Comparison of ENCODE assay signal across 13 cellular contexts in the genomic region with DNA sequence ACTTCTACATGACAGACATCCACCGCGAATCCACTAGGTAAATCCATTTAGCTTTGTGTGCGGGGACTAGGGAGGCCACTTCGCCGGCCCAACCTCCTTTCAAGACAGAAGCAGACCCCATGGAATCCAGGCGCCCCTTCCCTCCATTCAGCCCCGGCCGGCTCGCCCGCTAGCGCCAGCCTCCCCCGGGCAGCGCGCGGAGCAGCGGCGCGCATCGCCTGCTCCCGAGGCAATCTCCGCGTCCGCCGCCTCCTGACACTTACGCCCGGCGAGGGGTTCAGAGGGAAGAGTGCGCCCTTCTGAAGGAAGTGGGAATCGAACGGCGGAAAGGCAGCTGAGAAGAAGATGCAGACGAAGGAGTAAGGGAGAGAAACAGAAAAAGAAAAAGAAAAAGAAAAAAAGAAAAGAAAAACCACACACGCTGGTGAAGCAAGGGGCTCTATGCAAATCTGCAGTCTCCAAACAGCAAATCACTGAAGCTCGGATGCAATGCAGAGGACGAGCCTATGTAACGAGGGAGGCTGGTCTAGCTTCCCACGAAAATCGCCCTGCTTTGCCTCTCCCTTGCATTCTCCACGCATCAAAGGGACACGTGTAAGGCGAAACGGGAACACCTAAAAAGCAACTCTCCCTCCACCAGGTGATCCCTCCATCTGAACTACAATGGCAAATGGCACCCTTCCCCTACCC.
DNase-seq lines count a peak whose midpoint lies in the region; ATAC-seq and TF ChIP-seq lines count a peak whose summit lies in the region.
"Had no signal": no experiment of that assay in that cellular context is flagged by ENCODE, and none has a peak within 500 bp of the region (broad histone marks: within the 10 kb centered on the region; RNA-seq: fewer than 3 reads in every experiment).

No MANE protein-coding gene starts in this region.

- peaks cover 41% of the 10 kb centered on the region for H3K27me3 Mint-ChIP-seq in activated T-cell treated with anti-CD3 and anti-CD28 coated beads, Interleukin-2, amount 50 U/mL, for 72 hours (ENCODE audit: low read depth)

- H3K36me3 Mint-ChIP-seq in activated T-cell treated with anti-CD3 and anti-CD28 coated beads, Interleukin-2, amount 50 U/mL, for 72 hours (ENCODE audit: insufficient read depth in 2 of 2) = no peaks in the 10 kb centered on the region

- DNase-seq in NCI-H2081 (lab: John Stamatoyannopoulos, UW) (peak; percentile 50 to 65), NCI-H2081 treated with DMSO at 0.1 percent for 48 hours (lab: John Stamatoyannopoulos, UW) (no peak), skeletal muscle cell (ENCODE audit: low read depth) (no peak)
- no peak for DNase-seq in activated CD4-positive, CD25-positive, alpha-beta regulatory T cell treated with anti-CD3 and anti-CD28 coated beads, Interleukin-2, amount 50 U/mL, for 72 hours
- DNase-seq in activated T-cell treated with anti-CD3 and anti-CD28 coated beads, Interleukin-2, amount 50 U/mL, for 72 hours = no peak
- DNase-seq: 8988T; activated B cell treated with CpG ODN at 0.5 μM for 24 hours; activated naive CD4-positive, alpha-beta T cell treated with anti-CD3 and anti-CD28 coated beads for 36 hours; DMS153; left cardiac atrium had no signal

- peaks cover 2 to 10% of the 10 kb centered on the region in 2 donors for H3K9me3 Mint-ChIP-seq in activated T-cell treated with anti-CD3 and anti-CD28 coated beads, Interleukin-2, amount 50 U/mL, for 72 hours
- H3K9me3 Mint-ChIP-seq: activated B cell treated with CpG ODN at 0.5 μM for 24 hours; activated naive CD4-positive, alpha-beta T cell treated with anti-CD3 and anti-CD28 coated beads for 36 hours had no signal

- H3K4me3 ChIP-seq in iPS-18c (ENCODE audit: insufficient read depth, low read depth, low read length) = peak overlapping the region; percentile 49
- peak overlapping the region; percentile 12 for H3K4me3 ChIP-seq in skeletal muscle cell (ENCODE audit: low read depth, low read length)

- peak; percentile 59 for ATAC-seq in SK-N-SH treated with all-trans-retinoic acid at 6 μM for 48 hours
- no peak for ATAC-seq in GM19023 (IDR thresholded peaks at IDR 0.05; ENCODE audit: unreplicated experiment)
- ATAC-seq in activated T-cell treated with anti-CD3 and anti-CD28 coated beads, Interleukin-2, amount 50 U/mL, for 72 hours (replicated peaks in 1 of 2) = no peak

- H3K4me3 Mint-ChIP-seq in activated T-cell treated with anti-CD3 and anti-CD28 coated beads, Interleukin-2, amount 50 U/mL, for 72 hours = no peak overlapping the region
- H3K4me3 Mint-ChIP-seq: activated B cell treated with CpG ODN at 0.5 μM for 24 hours; activated naive CD4-positive, alpha-beta T cell treated with anti-CD3 and anti-CD28 coated beads for 36 hours had no signal

- no peaks in the 10 kb centered on the region for H3K4me1 Mint-ChIP-seq in activated T-cell treated with anti-CD3 and anti-CD28 coated beads, Interleukin-2, amount 50 U/mL, for 72 hours (ENCODE audit: low read depth)
- H3K4me1 Mint-ChIP-seq: activated B cell treated with CpG ODN at 0.5 μM for 24 hours had no signal

- no peak overlapping the region for H3K27ac Mint-ChIP-seq in activated T-cell treated with anti-CD3 and anti-CD28 coated beads, Interleukin-2, amount 50 U/mL, for 72 hours
- H3K27ac Mint-ChIP-seq: activated B cell treated with CpG ODN at 0.5 μM for 24 hours; activated naive CD4-positive, alpha-beta T cell treated with anti-CD3 and anti-CD28 coated beads for 36 hours had no signal

- H3K9me3 ChIP-seq in iPS-18c (ENCODE audit: control insufficient read depth, insufficient read depth, low read length) = no peaks in the 10 kb centered on the region

TF ChIP-seq in SK-N-SH treated with all-trans-retinoic acid at 6 μM for 48 hours, 23 proteins besides CTCF, POLR2A, EP300 and RAD21:
- no peak for TF ChIP-seq ESRRG (CRISPR knock-in tag; IDR thresholded peaks at IDR 0.05)
- TF ChIP-seq GLIS3 (CRISPR knock-in tag; IDR thresholded peaks at IDR 0.05) = no peak
- no peak for TF ChIP-seq TCF4 (CRISPR knock-in tag; IDR thresholded peaks at IDR 0.05; ENCODE audit: borderline replicate concordance)
- no peak for TF ChIP-seq RARB (CRISPR knock-in tag; IDR thresholded peaks at IDR 0.05)
- no peak for TF ChIP-seq ZNF8 (CRISPR knock-in tag; IDR thresholded peaks at IDR 0.05)
- TF ChIP-seq ZC3H10 (CRISPR knock-in tag; IDR thresholded peaks at IDR 0.05) = no peak
- no peak for TF ChIP-seq BACH2 (CRISPR knock-in tag; IDR thresholded peaks at IDR 0.05; ENCODE audit: borderline replicate concordance)
- TF ChIP-seq ZFP3 (CRISPR knock-in tag; IDR thresholded peaks at IDR 0.05) = no peak
- TF ChIP-seq, protein P1, sequence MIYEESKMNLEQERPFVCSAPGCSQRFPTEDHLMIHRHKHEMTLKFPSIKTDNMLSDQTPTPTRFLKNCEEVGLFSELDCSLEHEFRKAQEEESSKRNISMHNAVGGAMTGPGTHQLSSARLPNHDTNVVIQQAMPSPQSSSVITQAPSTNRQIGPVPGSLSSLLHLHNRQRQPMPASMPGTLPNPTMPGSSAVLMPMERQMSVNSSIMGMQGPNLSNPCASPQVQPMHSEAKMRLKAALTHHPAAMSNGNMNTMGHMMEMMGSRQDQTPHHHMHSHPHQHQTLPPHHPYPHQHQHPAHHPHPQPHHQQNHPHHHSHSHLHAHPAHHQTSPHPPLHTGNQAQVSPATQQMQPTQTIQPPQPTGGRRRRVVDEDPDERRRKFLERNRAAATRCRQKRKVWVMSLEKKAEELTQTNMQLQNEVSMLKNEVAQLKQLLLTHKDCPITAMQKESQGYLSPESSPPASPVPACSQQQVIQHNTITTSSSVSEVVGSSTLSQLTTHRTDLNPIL (CRISPR knock-in tag; IDR thresholded peaks at IDR 0.05; ENCODE audit: low read depth) = no peak
- TF ChIP-seq, protein P2, sequence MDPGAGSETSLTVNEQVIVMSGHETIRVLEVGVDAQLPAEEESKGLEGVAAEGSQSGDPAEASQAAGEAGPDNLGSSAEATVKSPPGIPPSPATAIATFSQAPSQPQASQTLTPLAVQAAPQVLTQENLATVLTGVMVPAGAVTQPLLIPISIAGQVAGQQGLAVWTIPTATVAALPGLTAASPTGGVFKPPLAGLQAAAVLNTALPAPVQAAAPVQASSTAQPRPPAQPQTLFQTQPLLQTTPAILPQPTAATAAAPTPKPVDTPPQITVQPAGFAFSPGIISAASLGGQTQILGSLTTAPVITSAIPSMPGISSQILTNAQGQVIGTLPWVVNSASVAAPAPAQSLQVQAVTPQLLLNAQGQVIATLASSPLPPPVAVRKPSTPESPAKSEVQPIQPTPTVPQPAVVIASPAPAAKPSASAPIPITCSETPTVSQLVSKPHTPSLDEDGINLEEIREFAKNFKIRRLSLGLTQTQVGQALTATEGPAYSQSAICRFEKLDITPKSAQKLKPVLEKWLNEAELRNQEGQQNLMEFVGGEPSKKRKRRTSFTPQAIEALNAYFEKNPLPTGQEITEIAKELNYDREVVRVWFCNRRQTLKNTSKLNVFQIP (CRISPR knock-in tag; IDR thresholded peaks at IDR 0.05; ENCODE audit: borderline replicate concordance, low read depth) = no peak
- no peak for TF ChIP-seq TOX (CRISPR knock-in tag; IDR thresholded peaks at IDR 0.05; ENCODE audit: borderline replicate concordance)
- no peak for TF ChIP-seq ZNF70 (CRISPR knock-in tag; IDR thresholded peaks at IDR 0.05)
- no peak for TF ChIP-seq PPARA (CRISPR knock-in tag; IDR thresholded peaks at IDR 0.05; ENCODE audit: borderline replicate concordance)

Comparison
In these comparisons a context has a peak if more than half of its experiments do, and no peak if none do; other contexts are left out.
1. DNase-seq: peak in NCI-H2081 (2 of 2); none in NCI-H2081 treated with DMSO at 0.1 percent for 48 hours (single experiment), skeletal muscle cell (single experiment), activated CD4-positive, CD25-positive, alpha-beta regulatory T cell treated with anti-CD3 and anti-CD28 coated beads, Interleukin-2, amount 50 U/mL, for 72 hours (single experiment) and activated T-cell treated with anti-CD3 and anti-CD28 coated beads, Interleukin-2, amount 50 U/mL, for 72 hours (0 of 2).